22 cellular contexts compared by ENCODE assay signal in the genomic region with DNA sequence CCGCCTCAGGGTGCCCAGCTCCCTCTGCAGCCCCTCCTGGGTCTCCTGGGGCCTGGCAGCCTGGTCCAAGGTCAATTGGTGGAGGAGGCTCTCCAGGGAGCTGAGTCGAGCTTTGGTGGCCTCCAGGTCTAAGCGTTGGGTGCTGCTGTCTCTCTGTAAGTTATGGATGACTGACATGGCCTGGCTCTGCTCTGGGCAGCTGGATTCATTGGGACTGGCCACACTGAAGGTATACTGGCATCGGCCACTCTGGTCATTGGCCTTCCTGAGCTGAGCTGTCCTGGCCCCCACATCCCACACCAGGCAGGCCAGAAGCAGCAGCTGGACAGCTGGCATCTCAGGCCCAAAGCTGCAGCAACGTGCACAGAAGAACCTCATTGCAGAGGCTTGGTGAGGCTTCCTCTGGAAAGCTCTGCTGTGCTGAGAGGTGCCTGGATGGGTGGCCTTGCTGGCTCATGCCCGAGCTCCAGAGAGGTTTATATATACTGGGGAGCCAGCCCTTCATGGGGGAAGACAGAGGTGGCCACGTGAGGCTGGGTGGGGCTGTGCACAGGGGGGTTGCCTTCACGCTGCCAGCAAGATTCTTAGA. TPM values are rescaled to one million over a fixed set of nuclear protein-coding genes. Genes with fewer than 3 reads are reported as not detected.
A peak's percentile ranks its signal among the peaks of the same experiment; 100 is the strongest.
DNase-seq lines count a peak whose midpoint lies in the region; ATAC-seq and TF ChIP-seq lines count a peak whose summit lies in the region.
"Had no signal": no experiment of that assay in that cellular context is flagged by ENCODE, and none has a peak within 500 bp of the region (broad histone marks: within the 10 kb centered on the region; RNA-seq: fewer than 3 reads in every experiment).

A gene (minus strand): TSS at position 455 of the 589 bp plus-strand sequence. CDS start 77 bp downstream, at position 378.

- H3K79me1 ChIP-seq in neuronal stem cell (ENCODE audit: low read depth, low read length), result no peaks in the 10 kb centered on the region

- peaks cover 8% of the 10 kb centered on the region for H3K4me1 ChIP-seq in PC-3 (ENCODE audit: insufficient read depth, low read length)
- peaks cover 46% of the 10 kb centered on the region for H3K4me1 ChIP-seq in left ventricle myocardium inferior
- peaks cover 0 to 4% of the 10 kb centered on the region in 2 donors for H3K4me1 ChIP-seq in neuronal stem cell (ENCODE audit: control insufficient read depth in 2 of 2, insufficient read depth in 1 of 2, low read depth in 1 of 2, low read length in 2 of 2)
- H3K4me1 ChIP-seq in stomach smooth muscle (ENCODE audit: control insufficient read depth, insufficient read depth, low read length), result peaks cover 46% of the 10 kb centered on the region
- H3K4me1 ChIP-seq: parathyroid adenoma had no signal

- ATAC-seq in PC-3, result no peak
- ATAC-seq in HG03025 (IDR thresholded peaks at IDR 0.05; ENCODE audit: low FRiP score, unreplicated experiment), result no peak
- ATAC-seq in HG03469 (IDR thresholded peaks at IDR 0.05; ENCODE audit: unreplicated experiment), result no peak
- ATAC-seq: naive thymus-derived CD8-positive, alpha-beta T cell had no signal

- no CpG with 5 or more reads among the region's 8 CpGs for WGBS in neuronal stem cell (ENCODE audit: extremely low coverage in 2 of 2, insufficient read length in 2 of 2, insufficient replicate concordance in 1 of 2), 2 donors

- POLR2A ChIA-PET in PC-3 (lab: Charles Lee; ENCODE audit: unreplicated experiment), result no interaction called here

- H3K27me3 ChIP-seq in PC-3 (ENCODE audit: low read length), result peaks cover 41% of the 10 kb centered on the region
- H3K27me3 ChIP-seq in left ventricle myocardium inferior (ENCODE audit: low read depth), result no peaks in the 10 kb centered on the region
- peaks cover 0 to 15% (median 0%) of the 10 kb centered on the region in 3 experiments for H3K27me3 ChIP-seq in neuronal stem cell (ENCODE audit: control insufficient read depth in 3 of 3, insufficient read depth in 3 of 3, low read depth in 1 of 3, low read length in 3 of 3)
- no peaks in the 10 kb centered on the region for H3K27me3 ChIP-seq in stomach smooth muscle (ENCODE audit: control insufficient read depth in 1 of 2, insufficient read depth in 2 of 2, low read length in 2 of 2)
- H3K27me3 ChIP-seq: BLaER1 had no signal

- intact Hi-C loops in PC-3 (cut with micrococcal nuclease), result no loop called here
- intact Hi-C loops in left ventricle myocardium inferior (cut with micrococcal nuclease), result no loop called here

- no peaks in the 10 kb centered on the region for H3K9me2 ChIP-seq in PC-3 (replicated peaks; ENCODE audit: low read length)

- H3K14ac ChIP-seq in neuronal stem cell (ENCODE audit: low read length), result no peak within 1 kb of the TSS

- peak within 1 kb of the TSS; percentile 4 for H2BK5ac ChIP-seq in neuronal stem cell (ENCODE audit: low read length)

- peak within 1 kb of the TSS; percentile 8 for H2BK15ac ChIP-seq in neuronal stem cell (ENCODE audit: low read length)

- no peak within 1 kb of the TSS for H2BK120ac ChIP-seq in neuronal stem cell (ENCODE audit: low read depth, low read length)

- no peaks in the 10 kb centered on the region for H3K36me3 ChIP-seq in PC-3 (ENCODE audit: low read depth, low read length)
- H3K36me3 ChIP-seq in left ventricle myocardium inferior, result no peaks in the 10 kb centered on the region
- no peaks in the 10 kb centered on the region for H3K36me3 ChIP-seq in neuronal stem cell (replicated peaks in 1 of 2; ENCODE audit: control insufficient read depth in 2 of 2, insufficient read depth in 2 of 2, low read length in 2 of 2)
- no peaks in the 10 kb centered on the region for H3K36me3 ChIP-seq in stomach smooth muscle (ENCODE audit: control insufficient read depth in 2 of 2, insufficient read depth in 2 of 2, low read length in 2 of 2)
- H3K36me3 ChIP-seq: BLaER1 had no signal

- H4K91ac ChIP-seq in neuronal stem cell (ENCODE audit: low read depth, low read length, poor library complexity), result no peak within 1 kb of the TSS

- H3K9me3 ChIP-seq in PC-3 (ENCODE audit: low read length), result no peaks in the 10 kb centered on the region
- no peaks in the 10 kb centered on the region for H3K9me3 ChIP-seq in left ventricle myocardium inferior (replicated peaks)
- H3K9me3 ChIP-seq in neuronal stem cell (replicated peaks in 1 of 2; ENCODE audit: control insufficient read depth in 2 of 2, insufficient read depth in 1 of 2, low read depth in 1 of 2, low read length in 2 of 2), result no peaks in the 10 kb centered on the region
- H3K9me3 ChIP-seq in stomach smooth muscle (ENCODE audit: control insufficient read depth in 2 of 2, low read length in 2 of 2), result no peaks in the 10 kb centered on the region
- H3K9me3 ChIP-seq: BLaER1, Caco-2 had no signal

- DNase-seq in PC-3 (no peak), left ventricle myocardium inferior (no peak), neuronal stem cell (ENCODE audit: low spot score) (no peak), midbrain (lab: John Stamatoyannopoulos, UW) (no peak)
- DNase-seq in activated T-cell treated with anti-CD3 and anti-CD28 coated beads, Interleukin-2, amount 50 U/mL, for 1 hour, result no peak
- DNase-seq: activated CD4-positive, alpha-beta T cell treated with anti-CD3 and anti-CD28 coated beads, Interleukin-2, amount 10 ng/mL, durations not matched to agents 7 days and 5 days; activated naive CD8-positive, alpha-beta T cell treated with anti-CD3 and anti-CD28 coated beads for 36 hours; Caco-2; effector CD4-positive, alpha-beta T cell; Karpas-422; naive thymus-derived CD8-positive, alpha-beta T cell; NCI-H187 treated with DMSO at 0.1 percent for 48 hours; NCI-H226; small intestine; stimulated activated naive CD4-positive, alpha-beta T cell had no signal

- H4K20me1 ChIP-seq in PC-3 (ENCODE audit: low read length), result no peaks in the 10 kb centered on the region
- H4K20me1 ChIP-seq: BLaER1 had no signal

- no peaks in the 10 kb centered on the region for H3F3A ChIP-seq in PC-3 (ENCODE audit: low read length, unreplicated experiment)

- no peak within 1 kb of the TSS for H3K9ac ChIP-seq in PC-3 (ENCODE audit: low read length)
- no peak within 1 kb of the TSS for H3K9ac ChIP-seq in neuronal stem cell (ENCODE audit: low read depth, low read length, poor library complexity)
- H3K9ac ChIP-seq in stomach smooth muscle (ENCODE audit: low read length in 2 of 2), result peak within 1 kb of the TSS in 1 of 2 donors; percentile 36
- H3K9ac ChIP-seq: BLaER1, parathyroid adenoma had no signal

- TF ChIP-seq CTCF in PC-3 (conservative IDR thresholded peaks at IDR 0.05; ENCODE audit: low read depth, low read length) (no peak), left ventricle myocardium inferior (IDR thresholded peaks at IDR 0.05; ENCODE audit: borderline replicate concordance) (no peak)

- H3K4me3 ChIP-seq in PC-3 (ENCODE audit: low read length) (no peak within 1 kb of the TSS), left ventricle myocardium inferior (no peak within 1 kb of the TSS), neuronal stem cell (ENCODE audit: low read length in 2 of 2) (peak within 1 kb of the TSS in 1 of 2 donors; percentile 25), stomach smooth muscle (ENCODE audit: low read length in 2 of 2) (peak within 1 kb of the TSS in 1 of 2 donors; percentile 64)
- H3K4me3 ChIP-seq: BLaER1 had no signal

- H3K27ac ChIP-seq in PC-3 (ENCODE audit: low read length) (no peak within 1 kb of the TSS), left ventricle myocardium inferior (replicated peaks) (peak within 1 kb of the TSS; percentile 89), neuronal stem cell (replicated peaks; ENCODE audit: low read length) (no peak within 1 kb of the TSS), stomach smooth muscle (ENCODE audit: low read length) (peak within 1 kb of the TSS; percentile 90)

- no peak within 1 kb of the TSS for H2AK5ac ChIP-seq in neuronal stem cell (ENCODE audit: low read depth, low read length)

- peak within 1 kb of the TSS; percentile 19; the same call in 1 of the 2 replicates for H3K4me2 ChIP-seq in PC-3 (ENCODE audit: low read length)
- no peak within 1 kb of the TSS for H3K4me2 ChIP-seq in neuronal stem cell (ENCODE audit: insufficient read depth, low read length, poor library complexity, severe bottlenecking)

- H3K23ac ChIP-seq in neuronal stem cell (ENCODE audit: low read depth, low read length, poor library complexity), result no peak within 1 kb of the TSS

- H3K79me2 ChIP-seq in PC-3 (ENCODE audit: low read length), result no peaks in the 10 kb centered on the region
- H3K79me2 ChIP-seq: parathyroid adenoma had no signal

- no peak within 1 kb of the TSS for H2AFZ ChIP-seq in PC-3 (ENCODE audit: low read length)
- H2AFZ ChIP-seq in neuronal stem cell (ENCODE audit: low read length), result no peak within 1 kb of the TSS

- BruUV-seq in PC-3 (replicated peaks; lab: Mats Ljungman, UMichigan), result no TSS peak

- H4K8ac ChIP-seq in neuronal stem cell (ENCODE audit: low read depth, low read length), result no peak within 1 kb of the TSS

- H2BK12ac ChIP-seq in neuronal stem cell (ENCODE audit: low read length), result no peak within 1 kb of the TSS

- H3K4ac ChIP-seq in neuronal stem cell (ENCODE audit: low read length), result no peak within 1 kb of the TSS

- H3K18ac ChIP-seq in neuronal stem cell (ENCODE audit: low read length), result no peak within 1 kb of the TSS

- CTCF ChIA-PET in PC-3 (lab: Charles Lee), result no interaction called here

RNA-seq across cellular contexts. Expression of the gene that starts here (rescaled TPM):
- total RNA-seq in PC-3 (2014; rRNA removed) (not detected in 2 replicates), left ventricle myocardium inferior (1.0 TPM)
- not detected for polyA plus RNA-seq in neuronal stem cell (2013, experiment 1 of 2)
- not detected for polyA plus RNA-seq in neuronal stem cell (2013, experiment 2 of 2)
- total RNA-seq: activated CD4-positive, alpha-beta T cell treated with anti-CD3 and anti-CD28 coated beads, Interleukin-2, amount 10 ng/mL, durations not matched to agents 7 days and 5 days; activated naive CD8-positive, alpha-beta T cell treated with anti-CD3 and anti-CD28 coated beads for 36 hours; activated T-helper 2 cell treated with anti-CD3 and anti-CD28 coated beads, Interferon-gamma antibody, Interleukin-2, Interleukin-4, amounts not matched to agents 10 μg/mL and 5 μg/mL and 100 μg/mL, durations not matched to agents 14 hours and 24 hours and 36 hours; Caco-2; naive thymus-derived CD8-positive, alpha-beta T cell had no signal
- polyA plus RNA-seq: keratinocyte; naive thymus-derived CD8-positive, alpha-beta T cell had no signal

Comparison
In these comparisons a context has a peak if more than half of its experiments do, and no peak if none do; other contexts are left out.
1. H3K27ac ChIP-seq: peak in left ventricle myocardium inferior (single experiment) and stomach smooth muscle (single experiment); none in PC-3 (single experiment) and neuronal stem cell (single experiment).